In the genomic region with DNA sequence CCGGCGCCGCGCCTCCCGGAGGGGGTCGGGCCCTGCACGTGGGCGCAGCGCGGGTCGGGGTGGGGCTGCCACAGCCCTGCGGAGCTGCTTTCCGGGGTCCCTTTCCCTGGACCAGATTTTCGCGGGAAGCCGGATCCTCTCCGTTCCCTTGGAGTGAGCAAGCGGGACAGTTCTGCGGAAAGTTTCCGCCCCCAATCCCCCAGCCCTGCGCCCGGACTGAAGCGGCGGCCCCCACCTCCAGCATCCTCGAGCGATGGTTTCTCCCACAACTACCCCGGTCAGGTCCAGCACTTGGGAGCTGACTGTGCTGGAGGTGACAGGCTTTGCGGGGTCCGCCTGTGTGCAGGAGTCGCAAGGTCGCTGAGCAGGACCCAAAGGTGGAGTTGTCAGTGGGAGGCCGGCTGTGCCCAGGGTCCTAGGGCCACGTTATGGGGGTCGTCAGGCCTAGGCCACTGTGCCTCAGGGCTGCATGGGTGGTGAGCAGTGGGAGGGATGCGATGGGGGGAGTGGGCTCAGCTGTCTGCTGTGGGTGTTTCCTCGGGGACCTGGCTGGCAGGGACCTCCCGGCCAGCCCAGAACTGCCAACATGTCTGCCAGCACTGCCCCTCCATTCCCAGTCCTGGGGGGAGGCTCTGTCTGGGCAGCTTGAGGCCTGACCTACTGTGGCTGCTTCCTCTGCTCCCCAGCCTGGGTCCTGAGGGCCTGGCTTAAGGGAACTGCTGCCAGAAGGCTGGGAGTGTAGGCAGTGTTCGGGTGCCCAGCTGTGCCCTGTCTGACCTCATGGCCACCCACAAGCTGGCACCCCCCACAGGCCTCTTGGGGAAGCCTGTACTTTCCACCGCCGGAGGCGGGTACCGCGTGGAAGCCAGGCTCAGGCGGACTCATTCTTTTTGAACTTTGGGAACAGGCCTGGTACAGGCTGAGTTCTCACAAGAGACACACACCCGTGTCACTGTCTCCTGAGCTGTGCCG, we compare ENCODE assay signal across 1 cellular context.
TF ChIP-seq lines count a peak whose summit lies in the region.

No MANE protein-coding gene starts in this region.

TF ChIP-seq in IMR-90, 13 proteins besides CTCF, POLR2A, EP300 and RAD21:
- TF ChIP-seq MAFK (IDR thresholded peaks at IDR 0.05; ENCODE audit: low read depth, low read length) (no peak), MAZ (IDR thresholded peaks at IDR 0.05; ENCODE audit: borderline replicate concordance, low read depth, low read length) (no peak), MXI1 (IDR thresholded peaks at IDR 0.05; ENCODE audit: borderline replicate concordance, low read depth, low read length) (peak; percentile 56; the same call in 1 of the 2 replicates)
